23 cellular contexts compared by ENCODE assay signal in the genomic region with DNA sequence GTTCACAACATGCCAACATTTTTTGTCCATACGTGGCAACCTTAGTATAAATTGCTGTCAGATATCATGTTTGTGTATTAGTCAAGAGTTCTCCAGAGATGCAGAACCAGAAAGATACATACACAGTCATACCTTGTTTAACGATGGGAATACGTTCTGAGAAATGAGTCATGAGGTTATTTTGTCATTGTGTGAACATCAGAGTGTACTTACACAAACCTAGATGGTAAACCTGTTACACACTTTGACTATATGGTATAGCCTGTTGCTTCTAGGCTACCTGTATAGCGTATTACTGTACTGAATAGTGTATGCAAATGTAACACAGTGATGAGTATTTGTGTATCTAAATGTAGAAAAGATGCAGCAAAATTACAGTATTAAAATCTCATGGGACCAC. TPM values are rescaled to one million over a fixed set of nuclear protein-coding genes. Genes with fewer than 3 reads are reported as not detected.
DNase-seq lines count a peak whose midpoint lies in the region; ATAC-seq, FAIRE-seq and TF ChIP-seq lines count a peak whose summit lies in the region.
"Had no signal": no experiment of that assay in that cellular context is flagged by ENCODE, and none has a peak within 500 bp of the region (broad histone marks: within the 10 kb centered on the region; RNA-seq: fewer than 3 reads in every experiment).

No MANE protein-coding gene starts in this region.

- peaks cover 12 to 17% of the 10 kb centered on the region in 2 donors for H3K4me1 Mint-ChIP-seq in natural killer cell treated with Interleukin-12 subunit alpha and Interleukin-12 subunit beta and Interleukin-15 and Interleukin-18, amount 100 ng/mL, for 72 hours (ENCODE audit: low read depth in 2 of 2)
- H3K4me1 Mint-ChIP-seq in natural killer cell: no peaks in the 10 kb centered on the region
- H3K4me1 Mint-ChIP-seq in immature natural killer cell: peaks cover 0 to 4% of the 10 kb centered on the region in 2 donors

- intact Hi-C loops in natural killer cell (cut with micrococcal nuclease): no loop called here

- H3K9me3 Mint-ChIP-seq in natural killer cell treated with Interleukin-12 subunit alpha and Interleukin-12 subunit beta and Interleukin-15 and Interleukin-18, amount 100 ng/mL, for 72 hours: no peaks in the 10 kb centered on the region
- no peaks in the 10 kb centered on the region for H3K9me3 Mint-ChIP-seq in natural killer cell
- no peaks in the 10 kb centered on the region for H3K9me3 Mint-ChIP-seq in immature natural killer cell

- TF ChIP-seq CTCF in natural killer cell (IDR thresholded peaks at IDR 0.05): no peak

- POLR2A ChIA-PET in HEK293T (lab: Yijun Ruan, JAX): no interaction called here

- peak overlapping the region; percentile 23 for H3K4me3 Mint-ChIP-seq in natural killer cell treated with Interleukin-12 subunit alpha and Interleukin-12 subunit beta and Interleukin-15 and Interleukin-18, amount 100 ng/mL, for 72 hours
- no peak overlapping the region for H3K4me3 Mint-ChIP-seq in natural killer cell
- no peak overlapping the region for H3K4me3 Mint-ChIP-seq in immature natural killer cell
- H3K4me3 Mint-ChIP-seq: CD4-positive, alpha-beta memory T cell had no signal

- no peak for TF ChIP-seq POLR2A in H54 (IDR thresholded peaks at IDR 0.05; ENCODE audit: low read depth, low read length)

- CTCF ChIA-PET in HEK293T (lab: Yijun Ruan, JAX): no interaction called here

- peak overlapping the region; percentile 31 to 71 for H3K27ac Mint-ChIP-seq in natural killer cell treated with Interleukin-12 subunit alpha and Interleukin-12 subunit beta and Interleukin-15 and Interleukin-18, amount 100 ng/mL, for 72 hours
- H3K27ac Mint-ChIP-seq in natural killer cell (no peak overlapping the region), immature natural killer cell (no peak overlapping the region)
- H3K27ac Mint-ChIP-seq: CD4-positive, alpha-beta memory T cell had no signal

- DNase-seq in natural killer cell treated with Interleukin-12 subunit alpha and Interleukin-12 subunit beta and Interleukin-15 and Interleukin-18, amount 100 ng/mL, for 72 hours (ENCODE audit: low spot score): no peak
- DNase-seq in natural killer cell: no peak
- no peak for DNase-seq in H54 (ENCODE audit: insufficient read length, low spot score)
- DNase-seq in immature natural killer cell: no peak
- DNase-seq in HEK293T (ENCODE audit: extremely low spot score): no peak
- DNase-seq in stimulated activated CD4-positive, alpha-beta T cell treated with anti-CD3 and anti-CD28 coated beads, Interleukin-1b, Interleukin-23, amount 100 ng/mL, for 48 hours: no peak
- DNase-seq: C1 segment of cervical spinal cord; CD4-positive, alpha-beta memory T cell; COR-L47; GDM1; GOT3; HCEC 1CT; NCI-H1092; NCI-H1417 treated with DMSO at 0.1 percent for 48 hours; NCI-H1694 treated with DMSO at 0.1 percent for 48 hours; NCI-H2081; NCI-H2227 treated with DMSO at 0.1 percent for 48 hours; NCI-H510A; NCI-H69; Peyer's patch; SHP77 treated with DMSO at 0.1 percent for 48 hours had no signal

- H3K27me3 Mint-ChIP-seq in natural killer cell treated with Interleukin-12 subunit alpha and Interleukin-12 subunit beta and Interleukin-15 and Interleukin-18, amount 100 ng/mL, for 72 hours: no peaks in the 10 kb centered on the region
- H3K27me3 Mint-ChIP-seq in natural killer cell (ENCODE audit: low read depth in 2 of 2) (no peaks in the 10 kb centered on the region), immature natural killer cell (ENCODE audit: low read depth in 3 of 3) (no peaks in the 10 kb centered on the region)
- H3K27me3 Mint-ChIP-seq: CD4-positive, alpha-beta memory T cell had no signal

- ATAC-seq in natural killer cell treated with Interleukin-12 subunit alpha and Interleukin-12 subunit beta and Interleukin-15 and Interleukin-18, amount 100 ng/mL, for 72 hours: peak in 1 of 2 donors; percentile 77
- no peak for ATAC-seq in natural killer cell
- ATAC-seq: GM12878 had no signal

- H3K36me3 Mint-ChIP-seq in natural killer cell treated with Interleukin-12 subunit alpha and Interleukin-12 subunit beta and Interleukin-15 and Interleukin-18, amount 100 ng/mL, for 72 hours: peaks cover 40% of the 10 kb centered on the region
- H3K36me3 Mint-ChIP-seq in natural killer cell (peaks cover 40% of the 10 kb centered on the region), immature natural killer cell (peaks cover 56 to 76% (median 60%) of the 10 kb centered on the region in 3 donors)

- peak; percentile 86 for FAIRE-seq in H54 (lab: Jason Lieb, UNC)
- peak; percentile 45 for FAIRE-seq in colon (lab: Jason Lieb, UNC)
- FAIRE-seq: GM12878 had no signal

TF ChIP-seq in HEK293T, 16 proteins besides CTCF, POLR2A, EP300 and RAD21:
- no peak for TF ChIP-seq NFRKB (IDR thresholded peaks at IDR 0.05)
- no peak for TF ChIP-seq SP1 (IDR thresholded peaks at IDR 0.05)
- no peak for TF ChIP-seq FOXM1 (IDR thresholded peaks at IDR 0.05; ENCODE audit: borderline replicate concordance)
- no peak for TF ChIP-seq TARDBP (IDR thresholded peaks at IDR 0.05)

RNA-seq across cellular contexts. Expression of a gene that starts 22.3 kb away (rescaled TPM):
- total RNA-seq in natural killer cell treated with Interleukin-12 subunit alpha and Interleukin-12 subunit beta and Interleukin-15 and Interleukin-18, amount 100 ng/mL, for 72 hours: 10 to 100 TPM; 21.1 to 27.7 TPM
- 10 to 100 TPM; 17.6 to 34.7 (median 21.8) TPM for total RNA-seq in natural killer cell
- 10 to 100 TPM in 2 of 3 donors, 1 to 10 TPM in 1; 8.6 to 15.9 (median 14.9) TPM for polyA plus RNA-seq in immature natural killer cell

Comparison
In these comparisons a context has a peak if more than half of its experiments do, and no peak if none do; other contexts are left out.
1. H3K27ac Mint-ChIP-seq: peak in natural killer cell treated with Interleukin-12 subunit alpha and Interleukin-12 subunit beta and Interleukin-15 and Interleukin-18, amount 100 ng/mL, for 72 hours (2 of 2); none in natural killer cell (0 of 2) and immature natural killer cell (0 of 6).